Comparison of ENCODE assay signal across 9 cellular contexts in genomic region chr11:69297225-69297925, GRCh38. TPM values are rescaled to one million over a fixed set of nuclear protein-coding genes. Genes with fewer than 3 reads are reported as not detected.
A peak's percentile ranks its signal among the peaks of the same experiment; 100 is the strongest.
DNase-seq lines count a peak whose midpoint lies in the region; ATAC-seq, FAIRE-seq and TF ChIP-seq lines count a peak whose summit lies in the region.
"Had no signal": no experiment of that assay in that cellular context is flagged by ENCODE, and none has a peak within 500 bp of the region (broad histone marks: within the 10 kb centered on the region; RNA-seq: fewer than 3 reads in every experiment).

No MANE protein-coding gene starts in this region.

- TF ChIP-seq RAD21 in SK-N-SH (IDR thresholded peaks at IDR 0.05; ENCODE audit: low read length): no peak

- DNase-seq in CD1c-positive myeloid dendritic cell (ENCODE audit: extremely low spot score): peak; percentile 96
- peak; percentile 100 for DNase-seq in HS-27A (ENCODE audit: low read depth)
- peak; percentile 89 for DNase-seq in SK-N-SH
- DNase-seq in activated naive CD4-positive, alpha-beta T cell treated with anti-CD3 and anti-CD28 coated beads, Interleukin-2, amount 50 U/mL, for 16 hours: peak; percentile 64
- peak; percentile 95 for DNase-seq in cardiac septum (ENCODE audit: low spot score)
- DNase-seq in renal cortical epithelial cell (ENCODE audit: low read depth): peak; percentile 97
- DNase-seq in urothelium cell line (ENCODE audit: low spot score): peak; percentile 91

- no peak overlapping the region; the same call in 1 of the 2 replicates for H2AFZ ChIP-seq in SK-N-SH (ENCODE audit: low read depth)

- H3F3A ChIP-seq in SK-N-SH (replicated peaks; ENCODE audit: insufficient read depth): peaks cover 51% of the 10 kb centered on the region

- POLR2A ChIA-PET in SK-N-SH (lab: Yijun Ruan, JAX): no interaction called here

- 4% methylated on average over 14 of the region's 18 CpGs for WGBS in SK-N-SH (ENCODE audit: low lambda C conversion rate)

- peak overlapping the region; percentile 4 to 9; a peak in 2 of 4 replicates for H3K4me3 ChIP-seq in SK-N-SH (ENCODE audit: low read depth in 2 of 2, low read length in 1 of 2)

- no peaks in the 10 kb centered on the region for H3K9me2 ChIP-seq in SK-N-SH

- H3K4me2 ChIP-seq in SK-N-SH: peak overlapping the region; percentile 62

- no peaks in the 10 kb centered on the region for H3K27me3 ChIP-seq in SK-N-SH (ENCODE audit: insufficient read depth)

- no peaks in the 10 kb centered on the region for H3K9me3 ChIP-seq in SK-N-SH

- CTCF ChIA-PET in SK-N-SH (lab: Yijun Ruan, JAX): interaction anchor here (1.1 to 2.5 kb wide), 3 partner anchors 82 to 346 kb away, joined by 3 to 13 read pairs (median 4); no protein-coding TSS in a partner anchor

- H3K79me2 ChIP-seq in SK-N-SH (ENCODE audit: insufficient read depth): peaks cover 14% of the 10 kb centered on the region; the same call in 1 of the 2 replicates

- no peak for TF ChIP-seq CTCF in SK-N-SH (IDR thresholded peaks at IDR 0.05)

- H3K9ac ChIP-seq in SK-N-SH: peak overlapping the region; percentile 63

- no peaks in the 10 kb centered on the region for H4K20me1 ChIP-seq in SK-N-SH (ENCODE audit: insufficient read depth)

- FAIRE-seq in urothelium cell line (lab: Jason Lieb, UNC): no peak

- TF ChIP-seq EP300 in SK-N-SH (IDR thresholded peaks at IDR 0.05; ENCODE audit: borderline replicate concordance in 1 of 2, low read depth in 1 of 2, low read length in 1 of 2): peak; percentile 31 to 98

- peak; percentile 52 for ATAC-seq in GM19468 (IDR thresholded peaks at IDR 0.05; ENCODE audit: extremely low read depth, unreplicated experiment)

- peaks cover 21 to 59% of the 10 kb centered on the region in 2 experiments; a peak in 3 of 4 replicates for H3K4me1 ChIP-seq in SK-N-SH (ENCODE audit: control insufficient read depth in 1 of 2, insufficient read depth in 2 of 2, low read depth in 1 of 2, low read length in 1 of 2)

- no peaks in the 10 kb centered on the region for H3K36me3 ChIP-seq in SK-N-SH (replicated peaks in 1 of 2; ENCODE audit: control insufficient read depth in 1 of 2, insufficient read depth in 2 of 2, low read length in 1 of 2)

- intact Hi-C loops in cardiac septum (cut with DNase I): loop anchor here (1.0 to 5.0 kb wide), 6 partner anchors 119 to 341 kb away; no protein-coding TSS in a partner anchor

- H3K27ac ChIP-seq in SK-N-SH (ENCODE audit: low read depth in 2 of 2, low read length in 1 of 2): peak overlapping the region; percentile 84 to 95

TF ChIP-seq in SK-N-SH, 30 proteins besides CTCF, POLR2A, EP300 and RAD21 (continues in another document):
- TF ChIP-seq POLR2AphosphoS5 (IDR thresholded peaks at IDR 0.05; ENCODE audit: low read depth, low read length): peak; percentile 26; the same call in 1 of the 2 replicates
- TF ChIP-seq MEF2A (IDR thresholded peaks at IDR 0.05; ENCODE audit: borderline replicate concordance, low read depth): peak; percentile 94
- TF ChIP-seq, protein P1, sequence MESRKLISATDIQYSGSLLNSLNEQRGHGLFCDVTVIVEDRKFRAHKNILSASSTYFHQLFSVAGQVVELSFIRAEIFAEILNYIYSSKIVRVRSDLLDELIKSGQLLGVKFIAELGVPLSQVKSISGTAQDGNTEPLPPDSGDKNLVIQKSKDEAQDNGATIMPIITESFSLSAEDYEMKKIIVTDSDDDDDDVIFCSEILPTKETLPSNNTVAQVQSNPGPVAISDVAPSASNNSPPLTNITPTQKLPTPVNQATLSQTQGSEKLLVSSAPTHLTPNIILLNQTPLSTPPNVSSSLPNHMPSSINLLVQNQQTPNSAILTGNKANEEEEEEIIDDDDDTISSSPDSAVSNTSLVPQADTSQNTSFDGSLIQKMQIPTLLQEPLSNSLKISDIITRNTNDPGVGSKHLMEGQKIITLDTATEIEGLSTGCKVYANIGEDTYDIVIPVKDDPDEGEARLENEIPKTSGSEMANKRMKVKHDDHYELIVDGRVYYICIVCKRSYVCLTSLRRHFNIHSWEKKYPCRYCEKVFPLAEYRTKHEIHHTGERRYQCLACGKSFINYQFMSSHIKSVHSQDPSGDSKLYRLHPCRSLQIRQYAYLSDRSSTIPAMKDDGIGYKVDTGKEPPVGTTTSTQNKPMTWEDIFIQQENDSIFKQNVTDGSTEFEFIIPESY (IDR thresholded peaks at IDR 0.05; ENCODE audit: borderline replicate concordance, low read depth): peak; percentile 87
- TF ChIP-seq, protein P2, sequence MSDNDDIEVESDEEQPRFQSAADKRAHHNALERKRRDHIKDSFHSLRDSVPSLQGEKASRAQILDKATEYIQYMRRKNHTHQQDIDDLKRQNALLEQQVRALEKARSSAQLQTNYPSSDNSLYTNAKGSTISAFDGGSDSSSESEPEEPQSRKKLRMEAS (IDR thresholded peaks at IDR 0.05; ENCODE audit: low read depth): peak; percentile 83
- TF ChIP-seq, protein P3, sequence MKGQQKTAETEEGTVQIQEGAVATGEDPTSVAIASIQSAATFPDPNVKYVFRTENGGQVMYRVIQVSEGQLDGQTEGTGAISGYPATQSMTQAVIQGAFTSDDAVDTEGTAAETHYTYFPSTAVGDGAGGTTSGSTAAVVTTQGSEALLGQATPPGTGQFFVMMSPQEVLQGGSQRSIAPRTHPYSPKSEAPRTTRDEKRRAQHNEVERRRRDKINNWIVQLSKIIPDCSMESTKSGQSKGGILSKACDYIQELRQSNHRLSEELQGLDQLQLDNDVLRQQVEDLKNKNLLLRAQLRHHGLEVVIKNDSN (IDR thresholded peaks at IDR 0.05; ENCODE audit: borderline replicate concordance, low read depth): peak; percentile 61
- peak; percentile 6; the same call in 1 of the 2 replicates for TF ChIP-seq SMC3 (IDR thresholded peaks at IDR 0.05; ENCODE audit: low read depth, low read length)
- no peak; the same call in 1 of the 2 replicates for TF ChIP-seq TAF1 (IDR thresholded peaks at IDR 0.05; ENCODE audit: borderline replicate concordance, low read depth, low read length)
- TF ChIP-seq, protein P4, sequence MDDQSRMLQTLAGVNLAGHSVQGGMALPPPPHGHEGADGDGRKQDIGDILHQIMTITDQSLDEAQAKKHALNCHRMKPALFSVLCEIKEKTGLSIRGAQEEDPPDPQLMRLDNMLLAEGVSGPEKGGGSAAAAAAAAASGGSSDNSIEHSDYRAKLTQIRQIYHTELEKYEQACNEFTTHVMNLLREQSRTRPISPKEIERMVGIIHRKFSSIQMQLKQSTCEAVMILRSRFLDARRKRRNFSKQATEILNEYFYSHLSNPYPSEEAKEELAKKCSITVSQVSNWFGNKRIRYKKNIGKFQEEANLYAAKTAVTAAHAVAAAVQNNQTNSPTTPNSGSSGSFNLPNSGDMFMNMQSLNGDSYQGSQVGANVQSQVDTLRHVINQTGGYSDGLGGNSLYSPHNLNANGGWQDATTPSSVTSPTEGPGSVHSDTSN (IDR thresholded peaks at IDR 0.05): peak; percentile 88
- TF ChIP-seq YY1 (IDR thresholded peaks at IDR 0.05; ENCODE audit: low read depth): peak; percentile 50; the same call in 1 of the 2 replicates
- no peak for TF ChIP-seq IRF3 (IDR thresholded peaks at IDR 0.05; ENCODE audit: low read depth, low read length)
- no peak for TF ChIP-seq CHD2 (IDR thresholded peaks at IDR 0.05; ENCODE audit: low read length, partially characterized antibody)
- TF ChIP-seq FOSL2 (IDR thresholded peaks at IDR 0.05; ENCODE audit: borderline replicate concordance, low read depth): peak; percentile 97
- peak; percentile 81 for TF ChIP-seq JUND (IDR thresholded peaks at IDR 0.05)
- TF ChIP-seq TCF12 (IDR thresholded peaks at IDR 0.05): peak; percentile 95
- peak; percentile 88; the same call in 1 of the 2 replicates for TF ChIP-seq SIN3A (IDR thresholded peaks at IDR 0.05; ENCODE audit: borderline replicate concordance, low read depth, low read length)
- TF ChIP-seq USF2 (IDR thresholded peaks at IDR 0.05; ENCODE audit: borderline replicate concordance, low read depth, low read length): no peak
- TF ChIP-seq NRF1 (IDR thresholded peaks at IDR 0.05; ENCODE audit: low read depth, low read length): no peak
- peak; percentile 58 for TF ChIP-seq GABPA (IDR thresholded peaks at IDR 0.05; ENCODE audit: low read depth)
- TF ChIP-seq EZH2phosphoT487 (IDR thresholded peaks at IDR 0.05; ENCODE audit: borderline replicate concordance, low read depth): no peak
- TF ChIP-seq MXI1 (IDR thresholded peaks at IDR 0.05; ENCODE audit: low read depth, low read length): no peak; the same call in 1 of the 2 replicates
- TF ChIP-seq RFX5 (IDR thresholded peaks at IDR 0.05; ENCODE audit: low read length): no peak
- TF ChIP-seq FOXJ3 (CRISPR knock-in tag; IDR thresholded peaks at IDR 0.05): no peak
- no peak; the same call in none of the 2 replicates for TF ChIP-seq ELF1 (IDR thresholded peaks at IDR 0.05)
- peak; percentile 97 for TF ChIP-seq TEAD4 (IDR thresholded peaks at IDR 0.05; ENCODE audit: borderline replicate concordance, insufficient read depth)
- peak; percentile 99 for TF ChIP-seq NFIC (IDR thresholded peaks at IDR 0.05; ENCODE audit: borderline replicate concordance)
- peak; percentile 7; the same call in 1 of the 2 replicates for TF ChIP-seq RCOR1 (IDR thresholded peaks at IDR 0.05; ENCODE audit: low read length)
- no peak for TF ChIP-seq GATA2 (CRISPR knock-in tag; IDR thresholded peaks at IDR 0.05)

RNA-seq across cellular contexts. Expression of gene MYEOV, which starts 3.4 kb away (rescaled TPM):
- polyA plus RNA-seq in SK-N-SH (2012; rRNA removed): 3.0 and 3.6 TPM in 2 replicates
- 1.4 and 1.6 TPM in 2 replicates for polyA plus RNA-seq in SK-N-SH (2012; cell fraction: cytosol; rRNA removed)
- 7.8 and 9.9 TPM in 2 replicates for polyA plus RNA-seq in SK-N-SH (2012; cell fraction: nucleus; rRNA removed)
- total RNA-seq in cardiac septum (not detected), renal cortical epithelial cell (0.25 and 13.5 TPM in 2 replicates)
- total RNA-seq: T-helper 2 cell treated with Interferon-gamma antibody and Interleukin-4, amounts not matched to agents 100 ng/mL and 5 ng/mL, for 36 hours had no signal

Comparison
In these comparisons a context has a peak if more than half of its experiments do, and no peak if none do; other contexts are left out.
1. Peak in every context shown above with its lines: DNase-seq, ATAC-seq, H3K4me3 ChIP-seq and H3K27ac ChIP-seq.